Comparison of ENCODE assay signal across 8 cellular contexts in the genomic region with DNA sequence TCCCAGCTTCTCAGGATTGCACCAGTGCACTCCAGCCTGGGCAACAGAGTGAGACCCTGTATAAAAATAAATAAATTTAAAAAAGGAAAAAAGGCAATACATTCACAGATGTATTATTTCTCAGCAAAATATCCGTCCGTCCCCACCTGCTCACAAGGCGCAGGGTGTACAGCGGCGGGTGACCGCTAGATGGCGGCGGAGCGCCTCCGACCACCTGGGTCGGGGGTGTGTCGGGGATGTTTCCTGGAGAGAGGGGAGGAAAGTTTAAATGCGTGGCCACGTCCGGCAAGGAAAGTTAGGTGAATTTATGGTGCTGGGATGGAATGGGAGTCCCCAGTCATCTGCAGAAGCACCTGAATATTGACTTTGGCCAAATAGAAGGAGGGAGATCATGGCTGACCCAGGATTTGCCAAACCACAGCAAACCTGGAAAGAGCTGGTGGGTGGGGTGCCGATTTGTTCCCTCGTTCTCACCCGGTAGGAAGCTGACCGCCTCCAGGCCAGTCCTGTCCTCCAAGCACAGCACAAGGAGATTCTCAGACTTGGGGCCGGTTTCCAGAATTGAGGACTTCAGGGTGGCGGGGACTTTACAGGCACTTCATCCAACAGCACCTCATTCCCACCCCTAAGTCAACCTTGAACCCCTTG.
DNase-seq lines count a peak whose midpoint lies in the region; ATAC-seq, FAIRE-seq and TF ChIP-seq lines count a peak whose summit lies in the region.

No MANE protein-coding gene starts in this region.

- H3K27ac ChIP-seq in adrenal gland (no peak overlapping the region), iPS-20b (ENCODE audit: low read length) (no peak overlapping the region)

- H3K9me3 ChIP-seq in adrenal gland (replicated peaks in 1 of 3) = no peaks in the 10 kb centered on the region
- no peaks in the 10 kb centered on the region for H3K9me3 ChIP-seq in iPS-20b (ENCODE audit: insufficient read depth, low read depth, low read length)

- H3K36me3 ChIP-seq in adrenal gland (replicated peaks in 1 of 2) (no peaks in the 10 kb centered on the region), iPS-20b (ENCODE audit: insufficient read depth, low read depth, low read length) (no peaks in the 10 kb centered on the region)

- TF ChIP-seq POLR2A in adrenal gland (IDR thresholded peaks at IDR 0.05) = no peak

- no peak overlapping the region for H3K4me3 ChIP-seq in adrenal gland
- peak overlapping the region; percentile 20; the same call in 1 of the 2 replicates for H3K4me3 ChIP-seq in iPS-20b (ENCODE audit: low read length)

- no peak for ATAC-seq in HG02973 (IDR thresholded peaks at IDR 0.05; ENCODE audit: unreplicated experiment)

- intact Hi-C loops in adrenal gland (cut with DNase I) = loop anchor here in 1 of 2 donors (10.0 kb wide), 1 partner anchor 333 kb away; no protein-coding TSS in a partner anchor

- DNase-seq in D721Med (ENCODE audit: insufficient read length, low spot score) (peak; percentile 79), HK-2 (ENCODE audit: unreplicated experiment) (peak; percentile 41), T-helper 1 cell (peak; percentile 25 to 49 (median 46)), adrenal gland (peak in 6 of 7 donors; percentile 55 to 70 (median 60)), RKO (ENCODE audit: low spot score) (no peak)
- peak; percentile 56 to 70 for DNase-seq in stimulated activated CD4-positive, alpha-beta T cell treated with anti-CD3 and anti-CD28 coated beads, Interleukin-1b, Interleukin-23, amount 100 ng/mL, for 4 hours (ENCODE audit: low read depth in 2 of 2)

- H3K27me3 ChIP-seq in adrenal gland = no peaks in the 10 kb centered on the region
- 0 out of 2 replicates have a peak, but pooled peaks cover 3% of the 10 kb centered on the region for H3K27me3 ChIP-seq in iPS-20b (ENCODE audit: insufficient read depth, low read length)

- WGBS in adrenal gland, 4 donors = 7 to 17% (median 15%) methylated on average over 19 to 21 of the region's 21 CpGs

- FAIRE-seq in D721Med (lab: Jason Lieb, UNC) = no peak

- TF ChIP-seq CTCF in D721Med (IDR thresholded peaks at IDR 0.05; ENCODE audit: insufficient read depth, missing control alignments) (peak; percentile 92), adrenal gland (IDR thresholded peaks at IDR 0.05) (peak; percentile 78 to 96 (median 82))

- H3K4me1 ChIP-seq in adrenal gland (replicated peaks in 1 of 2) = peaks cover 4 to 8% of the 10 kb centered on the region in 2 donors
- peaks cover 16% of the 10 kb centered on the region for H3K4me1 ChIP-seq in iPS-20b (ENCODE audit: insufficient read depth, low read length)

- H3K9ac ChIP-seq in iPS-20b (ENCODE audit: low read depth, low read length) = no peak overlapping the region
